31 cellular contexts compared by ENCODE assay signal in the genomic region with DNA sequence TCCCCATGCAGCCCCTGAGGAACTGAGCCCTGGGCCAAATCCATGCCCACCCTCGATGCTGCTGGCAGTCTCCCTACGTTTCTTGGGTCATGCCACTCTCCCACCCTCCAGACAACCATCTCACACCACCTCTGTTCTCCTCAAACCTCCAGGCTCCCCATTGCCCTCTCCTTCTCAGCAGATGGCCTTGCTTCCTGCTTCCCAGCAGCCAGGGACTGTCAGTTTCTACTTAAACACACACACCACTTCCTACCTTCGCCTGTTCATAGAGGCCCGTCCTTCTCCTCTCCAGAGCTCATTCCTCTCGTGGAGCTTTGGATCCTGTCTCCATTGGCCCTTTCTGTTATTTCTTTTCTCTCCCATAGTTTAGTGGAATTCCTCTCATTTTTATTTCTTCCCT.
"Had no signal": no experiment of that assay in that cellular context is flagged by ENCODE, and none has a peak within 500 bp of the region (broad histone marks: within the 10 kb centered on the region; RNA-seq: fewer than 3 reads in every experiment).

No MANE protein-coding gene starts in this region.

- H3K9ac ChIP-seq: SK-N-SH had no signal

- H3K4me2 ChIP-seq: SK-N-SH had no signal

- H3K27me3 ChIP-seq: brain microvascular endothelial cell, MG63, SJSA1 had no signal

- DNase-seq: activated CD4-positive, alpha-beta T cell treated with anti-CD3 and anti-CD28 coated beads for 36 hours; activated CD4-positive, alpha-beta T cell treated with anti-CD3 and anti-CD28 coated beads, Interleukin-2, amount 10 ng/mL, durations not matched to agents 7 days and 5 days; activated CD4-positive, alpha-beta T cell treated with anti-CD3 and anti-CD28 coated beads, Interleukin-2, amount 50 U/mL, for 48 hours; activated effector memory CD4-positive, alpha-beta T cell treated with anti-CD3 and anti-CD28 coated beads, Interleukin-2, amount 50 U/mL, for 16 hours; activated naive CD4-positive, alpha-beta T cell; activated naive CD4-positive, alpha-beta T cell treated with anti-CD3 and anti-CD28 coated beads, Interleukin-2, amount 50 U/mL, for 16 hours; activated naive CD8-positive, alpha-beta T cell treated with anti-CD3 and anti-CD28 coated beads for 36 hours; activated T-cell treated with anti-CD3 and anti-CD28 coated beads, Interleukin-2, amount 50 U/mL, for 1 hour; activated T-cell treated with anti-CD3 and anti-CD28 coated beads, Interleukin-2, amount 50 U/mL, for 72 hours; amniotic stem cell; aorta; brain microvascular endothelial cell; cerebellar nuclear complex; Kasumi-1; KBM-7; MG63; NCI-H1048; NCI-H1105 treated with DMSO at 0.1 percent for 48 hours; NCI-H1436 treated with DMSO at 0.1 percent for 48 hours; NCI-H1694 treated with DMSO at 0.1 percent for 48 hours; NCI-H2029; NCI-H345; NCI-H524 treated with DMSO at 0.1 percent for 48 hours; SHP77 treated with DMSO at 0.1 percent for 48 hours; SK-N-SH had no signal

- FAIRE-seq: TTC549 had no signal

- H3K4me3 ChIP-seq: MG63, SJSA1 had no signal

- H3K36me3 Mint-ChIP-seq: activated naive CD8-positive, alpha-beta T cell treated with anti-CD3 and anti-CD28 coated beads for 36 hours had no signal

- H3K27me3 Mint-ChIP-seq: activated CD4-positive, alpha-beta T cell treated with anti-CD3 and anti-CD28 coated beads for 36 hours; activated CD4-positive, alpha-beta T cell treated with anti-CD3 and anti-CD28 coated beads, Interleukin-2, amount 10 ng/mL, durations not matched to agents 7 days and 5 days; activated naive CD8-positive, alpha-beta T cell treated with anti-CD3 and anti-CD28 coated beads for 36 hours; activated T-helper 17 cell treated with anti-CD3 and anti-CD28 coated beads, Interleukin-2, amount 50 U/mL, for 72 hours had no signal

- ATAC-seq: activated CD4-positive, alpha-beta T cell treated with anti-CD3 and anti-CD28 coated beads for 36 hours; activated T-cell treated with anti-CD3 and anti-CD28 coated beads, Interleukin-2, amount 50 U/mL, for 72 hours; activated T-helper 17 cell treated with anti-CD3 and anti-CD28 coated beads, Interleukin-2, amount 50 U/mL, for 72 hours; Panc1 had no signal

- H3K4me3 Mint-ChIP-seq: activated CD4-positive, alpha-beta T cell treated with anti-CD3 and anti-CD28 coated beads for 36 hours; activated CD4-positive, alpha-beta T cell treated with anti-CD3 and anti-CD28 coated beads, Interleukin-2, amount 10 ng/mL, durations not matched to agents 7 days and 5 days; activated naive CD8-positive, alpha-beta T cell treated with anti-CD3 and anti-CD28 coated beads for 36 hours; activated T-cell treated with anti-CD3 and anti-CD28 coated beads, Interleukin-2, amount 50 U/mL, for 72 hours; activated T-helper 17 cell treated with anti-CD3 and anti-CD28 coated beads, Interleukin-2, amount 50 U/mL, for 72 hours; T-helper 1 cell treated with Interleukin-12 subunit alpha and Interleukin-12 subunit beta and Interleukin-4 antibody, amounts not matched to agents 30 μg/mL and 1 μg/mL, for 36 hours; T-helper 2 cell treated with Interferon-gamma antibody and Interleukin-4, amounts not matched to agents 5 μg/mL and 100 μg/mL, for 36 hours had no signal

- H3K27ac Mint-ChIP-seq: activated CD4-positive, alpha-beta T cell treated with anti-CD3 and anti-CD28 coated beads for 36 hours; activated CD4-positive, alpha-beta T cell treated with anti-CD3 and anti-CD28 coated beads, Interleukin-2, amount 10 ng/mL, durations not matched to agents 7 days and 5 days; activated naive CD8-positive, alpha-beta T cell treated with anti-CD3 and anti-CD28 coated beads for 36 hours; activated T-cell treated with anti-CD3 and anti-CD28 coated beads, Interleukin-2, amount 50 U/mL, for 72 hours; activated T-helper 17 cell treated with anti-CD3 and anti-CD28 coated beads, Interleukin-2, amount 50 U/mL, for 72 hours; T-helper 1 cell treated with Interleukin-12 subunit alpha and Interleukin-12 subunit beta and Interleukin-4 antibody, amounts not matched to agents 30 μg/mL and 1 μg/mL, for 36 hours; T-helper 2 cell treated with Interferon-gamma antibody and Interleukin-4, amounts not matched to agents 5 μg/mL and 100 μg/mL, for 36 hours had no signal

- H3K9me2 ChIP-seq: SK-N-SH had no signal

- H3K27ac ChIP-seq: brain microvascular endothelial cell, SJSA1 had no signal

- H3K9me3 Mint-ChIP-seq: activated CD4-positive, alpha-beta T cell treated with anti-CD3 and anti-CD28 coated beads, Interleukin-2, amount 10 ng/mL, durations not matched to agents 7 days and 5 days; activated naive CD8-positive, alpha-beta T cell treated with anti-CD3 and anti-CD28 coated beads for 36 hours; activated T-cell treated with anti-CD3 and anti-CD28 coated beads, Interleukin-2, amount 50 U/mL, for 72 hours; activated T-helper 17 cell treated with anti-CD3 and anti-CD28 coated beads, Interleukin-2, amount 50 U/mL, for 72 hours; T-helper 1 cell treated with Interleukin-12 subunit alpha and Interleukin-12 subunit beta and Interleukin-4 antibody, amounts not matched to agents 30 μg/mL and 1 μg/mL, for 36 hours; T-helper 2 cell treated with Interferon-gamma antibody and Interleukin-4, amounts not matched to agents 5 μg/mL and 100 μg/mL, for 36 hours had no signal

- H3K9me3 ChIP-seq: MG63, SJSA1, SK-N-SH had no signal
